In the genomic region with DNA sequence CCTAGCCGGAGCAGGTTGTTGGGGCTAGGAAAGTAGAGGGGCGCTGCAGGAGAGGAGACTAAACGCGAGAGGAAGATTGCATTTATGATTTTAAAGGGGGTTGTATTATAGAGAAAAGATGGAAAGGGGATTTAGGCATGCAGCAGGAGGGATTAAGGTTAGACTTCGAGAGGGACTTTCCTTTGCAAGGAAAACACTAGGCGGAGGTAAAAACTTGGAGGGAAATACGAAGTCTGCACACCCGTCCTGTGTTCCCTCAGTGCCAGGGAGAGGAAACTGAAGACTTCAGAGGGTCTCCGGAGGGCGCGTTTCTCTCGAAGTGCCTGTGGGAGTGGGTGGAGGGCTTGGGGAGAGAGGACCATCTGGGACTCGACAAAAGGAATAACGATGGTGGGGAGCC, we compare ENCODE assay signal across 9 cellular contexts. TPM values are rescaled to one million over a fixed set of nuclear protein-coding genes. Genes with fewer than 3 reads are reported as not detected.
DNase-seq lines count a peak whose midpoint lies in the region; ATAC-seq, FAIRE-seq and TF ChIP-seq lines count a peak whose summit lies in the region.
"Had no signal": no experiment of that assay in that cellular context is flagged by ENCODE, and none has a peak within 500 bp of the region (broad histone marks: within the 10 kb centered on the region; RNA-seq: fewer than 3 reads in every experiment).

No MANE protein-coding gene starts in this region.

- no peak for TF ChIP-seq POLR2A in gastroesophageal sphincter (IDR thresholded peaks at IDR 0.05)

- FAIRE-seq in pancreas (lab: Jason Lieb, UNC): no peak

- ATAC-seq in gastroesophageal sphincter (no peak), pancreas (peak in 1 of 4 donors; percentile 4), GM19467 (IDR thresholded peaks at IDR 0.05; ENCODE audit: unreplicated experiment) (no peak), HG03439 (IDR thresholded peaks at IDR 0.05; ENCODE audit: unreplicated experiment) (no peak)

- intact Hi-C loops in CD14-positive monocyte (cut with micrococcal nuclease) (no loop called here), pancreas (cut with DNase I) (no loop called here)

- H3K27ac Mint-ChIP-seq in CD14-positive monocyte: no peak overlapping the region

- peaks cover 17% of the 10 kb centered on the region for H3K4me1 Mint-ChIP-seq in CD14-positive monocyte

- H3K4me3 Mint-ChIP-seq in CD14-positive monocyte: peak overlapping the region; percentile 67 to 87

- H3K9me3 ChIP-seq in NT2/D1 (ENCODE audit: insufficient read depth, low read length): no peaks in the 10 kb centered on the region
- no peaks in the 10 kb centered on the region for H3K9me3 ChIP-seq in gastroesophageal sphincter
- no peaks in the 10 kb centered on the region for H3K9me3 ChIP-seq in pancreas

- H3K9ac ChIP-seq in NT2/D1 (ENCODE audit: insufficient read length, low read depth): peak overlapping the region; percentile 66

- DNase-seq in CD14-positive monocyte (ENCODE audit: low spot score): no peak
- DNase-seq in NT2/D1 (ENCODE audit: low read depth, low spot score): no peak
- DNase-seq in pancreas: no peak
- no peak for DNase-seq in SK-N-DZ (ENCODE audit: low spot score)
- DNase-seq in dermis blood vessel endothelial cell: no peak
- DNase-seq: NCI-H510A treated with DMSO at 0.1 percent for 48 hours had no signal

- H3K27ac ChIP-seq in gastroesophageal sphincter: peak overlapping the region in 2 of 4 donors; percentile 59 to 74
- H3K27ac ChIP-seq in pancreas: no peak overlapping the region

- TF ChIP-seq CTCF in CD14-positive monocyte (IDR thresholded peaks at IDR 0.05) (no peak), gastroesophageal sphincter (IDR thresholded peaks at IDR 0.05) (no peak), pancreas (IDR thresholded peaks at IDR 0.05) (no peak)

- H3K9me3 Mint-ChIP-seq in CD14-positive monocyte: peaks cover 0 to 7% (median 5%) of the 10 kb centered on the region in 7 donors

- H3K36me3 ChIP-seq in NT2/D1 (ENCODE audit: insufficient read depth, insufficient read length, low read length) (no peaks in the 10 kb centered on the region), gastroesophageal sphincter (no peaks in the 10 kb centered on the region), pancreas (no peaks in the 10 kb centered on the region)

- no peak for TF ChIP-seq EP300 in gastroesophageal sphincter (IDR thresholded peaks at IDR 0.05)

- peaks cover 23% of the 10 kb centered on the region for H3K4me1 ChIP-seq in NT2/D1 (ENCODE audit: insufficient read depth, insufficient read length)
- peaks cover 0 to 61% (median 13%) of the 10 kb centered on the region in 3 donors for H3K4me1 ChIP-seq in gastroesophageal sphincter
- H3K4me1 ChIP-seq in pancreas: peaks cover 0 to 9% (median 7%) of the 10 kb centered on the region in 3 donors

- H3K4me3 ChIP-seq in NT2/D1 (ENCODE audit: insufficient read length, low read depth) (peak overlapping the region; percentile 51), gastroesophageal sphincter (peak overlapping the region; percentile 62 to 74), pancreas (peak overlapping the region in 3 of 4 donors; percentile 20 to 52 (median 43))

- H3K27me3 Mint-ChIP-seq in CD14-positive monocyte (ENCODE audit: low read depth in 3 of 3): peaks cover 59 to 71% (median 62%) of the 10 kb centered on the region in 3 donors

- peaks cover 19% of the 10 kb centered on the region for H3K27me3 ChIP-seq in NT2/D1 (ENCODE audit: insufficient read depth, insufficient read length)
- H3K27me3 ChIP-seq in gastroesophageal sphincter: peaks cover 11% of the 10 kb centered on the region
- H3K27me3 ChIP-seq in pancreas: no peaks in the 10 kb centered on the region

- WGBS in gastroesophageal sphincter (ENCODE audit: low coverage in 1 of 2), 2 donors: 11 to 27% methylated on average over 12 to 13 of the region's 14 CpGs
- WGBS in pancreas, 2 donors: 16 to 26% methylated on average over 14 of the region's 14 CpGs

- peaks cover 6 to 8% of the 10 kb centered on the region in 2 donors for H3K36me3 Mint-ChIP-seq in CD14-positive monocyte

RNA-seq across cellular contexts. Expression of a gene that starts 0.4 kb away (rescaled TPM):
- polyA plus RNA-seq in CD14-positive monocyte (not detected), pancreas (100 to 1,000 TPM in 1 of 2 donors, 10 to 100 TPM in 1; 27.0 to 127 TPM)
- total RNA-seq in gastroesophageal sphincter (10 to 100 TPM in 2 of 4 donors, 1 to 10 TPM in 2; 2.5 to 27.9 (median 18.0) TPM), pancreas (10 to 100 TPM in 1 of 6 donors, 1 to 10 TPM in 5; 1.1 to 23.6 (median 6.6) TPM), dermis blood vessel endothelial cell (0.17 TPM in 1 of 2 replicates, not detected in the other)
- not detected in 2 replicates for polyA plus RNA-seq in SK-N-DZ (2014; cell fraction: cytosol; rRNA removed)
- 0.59 TPM in 1 of 2 replicates, not detected in the other for polyA plus RNA-seq in SK-N-DZ (2014; cell fraction: nucleus; rRNA removed)

RNA-seq across cellular contexts. Expression of a gene that starts 39.5 kb away (rescaled TPM):
- polyA plus RNA-seq in CD14-positive monocyte (under 1 TPM; 0.57 to 0.82 TPM), pancreas (1 to 10 TPM; 2.7 to 4.0 TPM)
- total RNA-seq in gastroesophageal sphincter (10 to 100 TPM in 2 of 4 donors, 1 to 10 TPM in 2; 6.3 to 25.4 (median 11.7) TPM), pancreas (1 to 10 TPM in 3 of 6 donors, under 1 TPM in 3; 0.16 to 2.0 (median 0.94) TPM), dermis blood vessel endothelial cell (not detected in 2 replicates)
- 0.03 TPM in 1 of 2 replicates, not detected in the other for polyA plus RNA-seq in SK-N-DZ (2014; cell fraction: cytosol; rRNA removed)
- polyA plus RNA-seq in SK-N-DZ (2014; cell fraction: nucleus; rRNA removed): 0.20 TPM in 1 of 2 replicates, not detected in the other

RNA-seq across cellular contexts. Expression of a gene that starts 45.8 kb away (rescaled TPM):
- polyA plus RNA-seq in CD14-positive monocyte (not detected), pancreas (not detected)
- total RNA-seq in gastroesophageal sphincter (not detected), pancreas (not detected), dermis blood vessel endothelial cell (not detected in 2 replicates)
- polyA plus RNA-seq in SK-N-DZ (2014; cell fraction: cytosol; rRNA removed): not detected in 2 replicates
- polyA plus RNA-seq in SK-N-DZ (2014; cell fraction: nucleus; rRNA removed): not detected in 2 replicates

RNA-seq across cellular contexts. Expression of a gene that starts 59.3 kb away (rescaled TPM):
- not detected for polyA plus RNA-seq in CD14-positive monocyte
- not detected for total RNA-seq in gastroesophageal sphincter
- total RNA-seq in pancreas: not detected
- not detected for polyA plus RNA-seq in pancreas
- not detected in 2 replicates for polyA plus RNA-seq in SK-N-DZ (2014; cell fraction: cytosol; rRNA removed)
- polyA plus RNA-seq in SK-N-DZ (2014; cell fraction: nucleus; rRNA removed): not detected in 2 replicates
- total RNA-seq in dermis blood vessel endothelial cell: not detected in 2 replicates
